39 cellular contexts compared by ENCODE assay signal in the genomic region with DNA sequence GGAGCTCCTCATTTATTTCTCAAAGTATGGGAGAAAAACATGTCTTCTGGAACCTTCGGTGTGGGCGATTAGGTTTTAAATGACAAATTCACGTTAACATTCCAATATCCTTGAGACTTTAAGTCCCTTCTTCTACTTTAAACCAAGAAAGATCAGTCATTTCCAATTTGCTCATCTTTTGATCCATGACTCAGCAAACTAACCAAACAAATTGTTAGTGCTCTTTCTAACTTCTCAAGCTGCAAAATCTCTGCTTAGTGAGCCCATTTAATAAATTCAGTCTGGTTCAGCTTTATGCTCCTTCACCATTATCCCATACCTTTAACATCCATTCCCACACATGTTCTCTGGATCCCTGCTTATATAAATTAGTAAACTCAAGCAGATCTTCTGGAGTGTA.
"Had no signal": no experiment of that assay in that cellular context is flagged by ENCODE, and none has a peak within 500 bp of the region (broad histone marks: within the 10 kb centered on the region; RNA-seq: fewer than 3 reads in every experiment).

No MANE protein-coding gene starts in this region.

- H3K4me1 ChIP-seq: ascending aorta, breast epithelium had no signal

- FAIRE-seq: astrocyte, bronchial epithelial cell, colon had no signal

- H3K4me1 Mint-ChIP-seq: activated naive CD4-positive, alpha-beta T cell treated with anti-CD3 and anti-CD28 coated beads, Interleukin-2, amount 10 ng/mL, durations not matched to agents 7 days and 5 days; activated naive CD4-positive, alpha-beta T cell treated with anti-CD3 and anti-CD28 coated beads, Interleukin-2, amount 50 U/mL, for 24 hours; activated naive CD8-positive, alpha-beta T cell treated with anti-CD3 and anti-CD28 coated beads for 36 hours; activated naive CD8-positive, alpha-beta T cell treated with anti-CD3 and anti-CD28 coated beads, Interleukin-2, amount 10 ng/mL, durations not matched to agents 7 days and 5 days; activated T-helper 17 cell treated with anti-CD3 and anti-CD28 coated beads, Interleukin-2, amount 50 U/mL, for 72 hours; brain; central memory CD8-positive, alpha-beta T cell had no signal

- DNase-seq: activated effector memory CD4-positive, alpha-beta T cell treated with anti-CD3 and anti-CD28 coated beads, Interleukin-2, amount 50 U/mL, for 16 hours; activated effector memory CD4-positive, alpha-beta T cell treated with Interleukin-2 at 50 U/mL for 16 hours; activated gamma-delta T cell; activated gamma-delta T cell treated with Interleukin-2 at 50 U/mL for 16 hours; activated naive CD4-positive, alpha-beta T cell; activated naive CD4-positive, alpha-beta T cell treated with anti-CD3 and anti-CD28 coated beads for 36 hours; activated naive CD4-positive, alpha-beta T cell treated with anti-CD3 and anti-CD28 coated beads, Interleukin-2, amount 10 ng/mL, durations not matched to agents 7 days and 5 days; activated naive CD4-positive, alpha-beta T cell treated with anti-CD3 and anti-CD28 coated beads, Interleukin-2, amount 50 U/mL, for 16 hours; activated naive CD4-positive, alpha-beta T cell treated with Interleukin-2 at 50 U/mL for 16 hours; activated naive CD8-positive, alpha-beta T cell treated with anti-CD3 and anti-CD28 coated beads for 36 hours; activated naive CD8-positive, alpha-beta T cell treated with anti-CD3 and anti-CD28 coated beads, Interleukin-2, amount 10 ng/mL, durations not matched to agents 7 days and 5 days; activated naive CD8-positive, alpha-beta T cell treated with anti-CD3 and anti-CD28 coated beads, Interleukin-2, amount 50 U/mL, for 24 hours; activated T-cell treated with anti-CD3 and anti-CD28 coated beads, Interleukin-2, amount 50 U/mL, for 4 hours; activated T-cell treated with anti-CD3 and anti-CD28 coated beads, Interleukin-2, amount 50 U/mL, for 48 hours; activated T-cell treated with anti-CD3 and anti-CD28 coated beads, Interleukin-2, amount 50 U/mL, for 72 hours; adrenal gland; amniotic stem cell; amygdala; anterior cingulate cortex; aorta; body of pancreas; brain microvascular endothelial cell; caudate nucleus; central memory CD4-positive, alpha-beta T cell; cerebellar nuclear complex had no signal

- H3K27me3 Mint-ChIP-seq: activated naive CD8-positive, alpha-beta T cell treated with anti-CD3 and anti-CD28 coated beads for 36 hours; activated T-helper 17 cell treated with anti-CD3 and anti-CD28 coated beads, Interleukin-2, amount 50 U/mL, for 72 hours; brain; central memory CD8-positive, alpha-beta T cell had no signal

- H3K4me3 ChIP-seq: adrenal gland, ascending aorta, body of pancreas, breast epithelium, cardiac muscle cell had no signal

- H3K27ac ChIP-seq: adrenal gland, ascending aorta, body of pancreas, brain microvascular endothelial cell, breast epithelium, cardiac muscle cell had no signal

- H3K27me3 ChIP-seq: adrenal gland, ascending aorta, body of pancreas, brain microvascular endothelial cell, breast epithelium, cardiac muscle cell had no signal

- H3K27ac Mint-ChIP-seq: activated naive CD4-positive, alpha-beta T cell treated with anti-CD3 and anti-CD28 coated beads for 36 hours; activated naive CD4-positive, alpha-beta T cell treated with anti-CD3 and anti-CD28 coated beads, Interleukin-2, amount 10 ng/mL, durations not matched to agents 7 days and 5 days; activated naive CD4-positive, alpha-beta T cell treated with anti-CD3 and anti-CD28 coated beads, Interleukin-2, amount 50 U/mL, for 24 hours; activated naive CD4-positive, alpha-beta T cell treated with anti-CD3 and anti-CD28 coated beads, Interleukin-2, amount 50 U/mL, for 72 hours; activated naive CD8-positive, alpha-beta T cell; activated naive CD8-positive, alpha-beta T cell treated with anti-CD3 and anti-CD28 coated beads for 36 hours; activated naive CD8-positive, alpha-beta T cell treated with anti-CD3 and anti-CD28 coated beads, Interleukin-2, amount 10 ng/mL, durations not matched to agents 7 days and 5 days; activated naive CD8-positive, alpha-beta T cell treated with anti-CD3 and anti-CD28 coated beads, Interleukin-2, amount 50 U/mL, for 24 hours; activated T-cell treated with anti-CD3 and anti-CD28 coated beads, Interleukin-2, amount 50 U/mL, for 72 hours; activated T-helper 1 cell treated with anti-CD3 and anti-CD28 coated beads, Interleukin-12 subunit alpha, Interleukin-12 subunit beta, Interleukin-2, Interleukin-4 antibody, amounts not matched to agents 30 ng/mL and 10 ng/mL and 1 ng/mL, durations not matched to agents 14 hours and 24 hours and 36 hours; activated T-helper 17 cell treated with anti-CD3 and anti-CD28 coated beads, Interleukin-2, amount 50 U/mL, for 72 hours; activated T-helper 2 cell treated with anti-CD3 and anti-CD28 coated beads, Interferon-gamma antibody, Interleukin-2, Interleukin-4, amounts not matched to agents 10 μg/mL and 5 μg/mL and 100 μg/mL, durations not matched to agents 14 hours and 24 hours and 36 hours; brain had no signal

- H3K36me3 ChIP-seq: adrenal gland, ascending aorta, brain microvascular endothelial cell, breast epithelium, cardiac muscle cell had no signal

- H3K36me3 Mint-ChIP-seq: activated naive CD4-positive, alpha-beta T cell treated with anti-CD3 and anti-CD28 coated beads, Interleukin-2, amount 10 ng/mL, durations not matched to agents 7 days and 5 days had no signal

- H3K4me3 Mint-ChIP-seq: activated naive CD4-positive, alpha-beta T cell treated with anti-CD3 and anti-CD28 coated beads for 36 hours; activated naive CD4-positive, alpha-beta T cell treated with anti-CD3 and anti-CD28 coated beads, Interleukin-2, amount 10 ng/mL, durations not matched to agents 7 days and 5 days; activated naive CD4-positive, alpha-beta T cell treated with anti-CD3 and anti-CD28 coated beads, Interleukin-2, amount 50 U/mL, for 24 hours; activated naive CD8-positive, alpha-beta T cell; activated naive CD8-positive, alpha-beta T cell treated with anti-CD3 and anti-CD28 coated beads for 36 hours; activated naive CD8-positive, alpha-beta T cell treated with anti-CD3 and anti-CD28 coated beads, Interleukin-2, amount 10 ng/mL, durations not matched to agents 7 days and 5 days; activated naive CD8-positive, alpha-beta T cell treated with anti-CD3 and anti-CD28 coated beads, Interleukin-2, amount 50 U/mL, for 24 hours; activated T-cell treated with anti-CD3 and anti-CD28 coated beads, Interleukin-2, amount 50 U/mL, for 4 hours; activated T-cell treated with anti-CD3 and anti-CD28 coated beads, Interleukin-2, amount 50 U/mL, for 72 hours; activated T-helper 1 cell treated with anti-CD3 and anti-CD28 coated beads, Interleukin-12 subunit alpha, Interleukin-12 subunit beta, Interleukin-2, Interleukin-4 antibody, amounts not matched to agents 30 ng/mL and 10 ng/mL and 1 ng/mL, durations not matched to agents 14 hours and 24 hours and 36 hours; activated T-helper 17 cell treated with anti-CD3 and anti-CD28 coated beads, Interleukin-2, amount 50 U/mL, for 72 hours; brain; central memory CD8-positive, alpha-beta T cell had no signal

- H3K9me3 ChIP-seq: adrenal gland, body of pancreas had no signal

- ATAC-seq: activated naive CD4-positive, alpha-beta T cell treated with anti-CD3 and anti-CD28 coated beads, Interleukin-2, amount 50 U/mL, for 72 hours; activated naive CD8-positive, alpha-beta T cell treated with anti-CD3 and anti-CD28 coated beads, Interleukin-2, amount 50 U/mL, for 24 hours; activated T-cell treated with anti-CD3 and anti-CD28 coated beads, Interleukin-2, amount 50 U/mL, for 4 hours; activated T-cell treated with anti-CD3 and anti-CD28 coated beads, Interleukin-2, amount 50 U/mL, for 72 hours; activated T-helper 17 cell treated with anti-CD3 and anti-CD28 coated beads, Interleukin-2, amount 50 U/mL, for 72 hours; body of pancreas had no signal
